ENCODE assay signal across 20 cellular contexts in genomic region chr13:82751221-82751620, GRCh38.
DNase-seq lines count a peak whose midpoint lies in the region; ATAC-seq and TF ChIP-seq lines count a peak whose summit lies in the region.
"Had no signal": no experiment of that assay in that cellular context is flagged by ENCODE, and none has a peak within 500 bp of the region (broad histone marks: within the 10 kb centered on the region; RNA-seq: fewer than 3 reads in every experiment).

No MANE protein-coding gene starts in this region.

- no peaks in the 10 kb centered on the region for H3F3A ChIP-seq in GM23338 (replicated peaks; ENCODE audit: low read depth)

- intact Hi-C loops in CD4-positive, alpha-beta T cell (cut with DNase I, micrococcal nuclease): no loop called here

- no peak overlapping the region for H2AFZ ChIP-seq in GM23338
- H2AFZ ChIP-seq: GM23248 had no signal

- H3K9me2 ChIP-seq in GM23338 (ENCODE audit: insufficient read depth): no peaks in the 10 kb centered on the region

- H3K4me1 Mint-ChIP-seq in GM23338: peaks cover 26% of the 10 kb centered on the region
- H3K4me1 Mint-ChIP-seq in CD4-positive, alpha-beta T cell (ENCODE audit: low read depth): no peaks in the 10 kb centered on the region
- H3K4me1 Mint-ChIP-seq: CD14-positive monocyte; CD4-positive, alpha-beta memory T cell had no signal

- ATAC-seq in GM23338 (no peak), left lobe of liver (no peak)
- ATAC-seq in CD4-positive, alpha-beta T cell (ENCODE audit: poor library complexity): no peak
- ATAC-seq: HCT116 had no signal

- H3K4me3 Mint-ChIP-seq in GM23338: no peak overlapping the region
- H3K4me3 Mint-ChIP-seq in CD4-positive, alpha-beta T cell: no peak overlapping the region
- H3K4me3 Mint-ChIP-seq: CD14-positive monocyte; CD4-positive, alpha-beta memory T cell; H9 had no signal

- no peaks in the 10 kb centered on the region for H4K20me1 ChIP-seq in GM23338 (replicated peaks; ENCODE audit: insufficient read depth)
- H4K20me1 ChIP-seq: BLaER1 treated with 17β-estradiol and CSF1 and Interleukin-3, amounts not matched to agents 10 nM and 100 nM had no signal

- H3K27ac ChIP-seq in GM23338 (ENCODE audit: low read depth): no peak overlapping the region
- no peak overlapping the region for H3K27ac ChIP-seq in CD4-positive, alpha-beta T cell (ENCODE audit: low read depth, low read length)
- H3K27ac ChIP-seq: 22Rv1; BLaER1 treated with 17β-estradiol and CSF1 and Interleukin-3, amounts not matched to agents 10 nM and 100 nM; GM23248 had no signal

- no peaks in the 10 kb centered on the region for H3K79me2 ChIP-seq in GM23338 (replicated peaks; ENCODE audit: insufficient read depth)

- no peak for TF ChIP-seq CTCF in GM23338 (conservative IDR thresholded peaks at IDR 0.05; ENCODE audit: low read depth in 2 of 2)
- no peak for TF ChIP-seq CTCF in CD4-positive, alpha-beta T cell (IDR thresholded peaks at IDR 0.05)

- DNase-seq in NCI-H2081 (lab: John Stamatoyannopoulos, UW) (peak; percentile 29 to 61), NCI-H2081 treated with DMSO at 0.1 percent for 48 hours (lab: John Stamatoyannopoulos, UW) (no peak), GM23338 (ENCODE audit: low spot score) (no peak), NCI-H69 (lab: John Stamatoyannopoulos, UW) (peak; percentile 75), fibroblast of peridontal ligament (ENCODE audit: extremely low read depth) (peak; percentile 53), left lobe of liver (ENCODE audit: low spot score) (no peak)
- no peak for DNase-seq in central memory CD4-positive, alpha-beta T cell
- no peak for DNase-seq in CD4-positive, alpha-beta T cell
- DNase-seq: AML-193; BE2C; Calu3; CD4-positive, alpha-beta memory T cell; COR-L47; DND-41; GM23248; H9 had no signal

- H3K36me3 Mint-ChIP-seq in GM23338 (ENCODE audit: low read depth): no peaks in the 10 kb centered on the region
- no peaks in the 10 kb centered on the region for H3K36me3 Mint-ChIP-seq in CD4-positive, alpha-beta T cell (ENCODE audit: low read depth)
- H3K36me3 Mint-ChIP-seq: CD14-positive monocyte; CD4-positive, alpha-beta memory T cell had no signal

- no peak overlapping the region for H3K4me2 ChIP-seq in GM23338
- H3K4me2 ChIP-seq: BLaER1 treated with 17β-estradiol and CSF1 and Interleukin-3, amounts not matched to agents 10 nM and 100 nM had no signal

- POLR2A ChIA-PET in CD4-positive, alpha-beta T cell (lab: Charles Lee): no interaction called here

- peaks cover 19% of the 10 kb centered on the region for H3K4me1 ChIP-seq in GM23338 (ENCODE audit: insufficient read depth)
- H3K4me1 ChIP-seq: BE2C; BLaER1 treated with 17β-estradiol and CSF1 and Interleukin-3, amounts not matched to agents 10 nM and 100 nM had no signal

- H3K27me3 ChIP-seq in GM23338 (ENCODE audit: insufficient read depth): no peaks in the 10 kb centered on the region
- H3K27me3 ChIP-seq in CD4-positive, alpha-beta T cell (ENCODE audit: control insufficient read depth, insufficient read depth, low read length): no peaks in the 10 kb centered on the region
- H3K27me3 ChIP-seq: BE2C; BLaER1 treated with 17β-estradiol and CSF1 and Interleukin-3, amounts not matched to agents 10 nM and 100 nM had no signal

- no peaks in the 10 kb centered on the region for H3K9me3 ChIP-seq in CD4-positive, alpha-beta T cell (ENCODE audit: control insufficient read depth, low read length)
- H3K9me3 ChIP-seq: BE2C; BLaER1 treated with 17β-estradiol and CSF1 and Interleukin-3, amounts not matched to agents 10 nM and 100 nM had no signal

- no peaks in the 10 kb centered on the region for H3K36me3 ChIP-seq in GM23338 (ENCODE audit: insufficient read depth)
- H3K36me3 ChIP-seq: BE2C; BLaER1 treated with 17β-estradiol and CSF1 and Interleukin-3, amounts not matched to agents 10 nM and 100 nM had no signal

- H3K9me3 Mint-ChIP-seq in GM23338: no peaks in the 10 kb centered on the region
- no peaks in the 10 kb centered on the region for H3K9me3 Mint-ChIP-seq in CD4-positive, alpha-beta T cell
- H3K9me3 Mint-ChIP-seq: H9 had no signal

- CTCF ChIA-PET in CD4-positive, alpha-beta T cell (lab: Charles Lee): no interaction called here

- 0 out of 2 replicates have a peak overlapping the region, but pooled peaks have one; percentile 52 for H3K27ac Mint-ChIP-seq in GM23338
- H3K27ac Mint-ChIP-seq in CD4-positive, alpha-beta T cell: no peak overlapping the region
- H3K27ac Mint-ChIP-seq: CD14-positive monocyte; CD4-positive, alpha-beta memory T cell had no signal

- no peak overlapping the region for H3K4me3 ChIP-seq in GM23338
- H3K4me3 ChIP-seq: BLaER1 treated with 17β-estradiol and CSF1 and Interleukin-3, amounts not matched to agents 10 nM and 100 nM; GM23248 had no signal

- no peaks in the 10 kb centered on the region for H3K27me3 Mint-ChIP-seq in GM23338 (ENCODE audit: insufficient read depth, low read depth, poor library complexity)
- H3K27me3 Mint-ChIP-seq in CD4-positive, alpha-beta T cell: no peaks in the 10 kb centered on the region
- H3K27me3 Mint-ChIP-seq: CD4-positive, alpha-beta memory T cell had no signal

TF ChIP-seq in GM23338, 12 proteins besides CTCF, POLR2A, EP300 and RAD21 (continues in another document):
- no peak for TF ChIP-seq POLR2AphosphoS5 (IDR thresholded peaks at IDR 0.05; ENCODE audit: low read depth)
- TF ChIP-seq NANOG (IDR thresholded peaks at IDR 0.05; ENCODE audit: borderline replicate concordance): no peak
- TF ChIP-seq, protein P1, sequence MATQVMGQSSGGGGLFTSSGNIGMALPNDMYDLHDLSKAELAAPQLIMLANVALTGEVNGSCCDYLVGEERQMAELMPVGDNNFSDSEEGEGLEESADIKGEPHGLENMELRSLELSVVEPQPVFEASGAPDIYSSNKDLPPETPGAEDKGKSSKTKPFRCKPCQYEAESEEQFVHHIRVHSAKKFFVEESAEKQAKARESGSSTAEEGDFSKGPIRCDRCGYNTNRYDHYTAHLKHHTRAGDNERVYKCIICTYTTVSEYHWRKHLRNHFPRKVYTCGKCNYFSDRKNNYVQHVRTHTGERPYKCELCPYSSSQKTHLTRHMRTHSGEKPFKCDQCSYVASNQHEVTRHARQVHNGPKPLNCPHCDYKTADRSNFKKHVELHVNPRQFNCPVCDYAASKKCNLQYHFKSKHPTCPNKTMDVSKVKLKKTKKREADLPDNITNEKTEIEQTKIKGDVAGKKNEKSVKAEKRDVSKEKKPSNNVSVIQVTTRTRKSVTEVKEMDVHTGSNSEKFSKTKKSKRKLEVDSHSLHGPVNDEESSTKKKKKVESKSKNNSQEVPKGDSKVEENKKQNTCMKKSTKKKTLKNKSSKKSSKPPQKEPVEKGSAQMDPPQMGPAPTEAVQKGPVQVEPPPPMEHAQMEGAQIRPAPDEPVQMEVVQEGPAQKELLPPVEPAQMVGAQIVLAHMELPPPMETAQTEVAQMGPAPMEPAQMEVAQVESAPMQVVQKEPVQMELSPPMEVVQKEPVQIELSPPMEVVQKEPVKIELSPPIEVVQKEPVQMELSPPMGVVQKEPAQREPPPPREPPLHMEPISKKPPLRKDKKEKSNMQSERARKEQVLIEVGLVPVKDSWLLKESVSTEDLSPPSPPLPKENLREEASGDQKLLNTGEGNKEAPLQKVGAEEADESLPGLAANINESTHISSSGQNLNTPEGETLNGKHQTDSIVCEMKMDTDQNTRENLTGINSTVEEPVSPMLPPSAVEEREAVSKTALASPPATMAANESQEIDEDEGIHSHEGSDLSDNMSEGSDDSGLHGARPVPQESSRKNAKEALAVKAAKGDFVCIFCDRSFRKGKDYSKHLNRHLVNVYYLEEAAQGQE (IDR thresholded peaks at IDR 0.05; ENCODE audit: unreplicated experiment): no peak

Comparison
In these comparisons a context has a peak if more than half of its experiments do, and no peak if none do; other contexts are left out.
1. DNase-seq: peak in NCI-H2081 (2 of 2), NCI-H69 (single experiment) and fibroblast of peridontal ligament (single experiment); none in NCI-H2081 treated with DMSO at 0.1 percent for 48 hours (single experiment), GM23338 (single experiment), left lobe of liver (single experiment), central memory CD4-positive, alpha-beta T cell (single experiment) and CD4-positive, alpha-beta T cell (0 of 10).